ENCODE assay signal across 19 cellular contexts in genomic region chr6:99492137-99492536, GRCh38.
"Had no signal": no experiment of that assay in that cellular context is flagged by ENCODE, and none has a peak within 500 bp of the region (broad histone marks: within the 10 kb centered on the region; RNA-seq: fewer than 3 reads in every experiment).

No MANE protein-coding gene starts in this region.

- DNase-seq: activated CD4-positive, alpha-beta T cell treated with anti-CD3 and anti-CD28 coated beads for 1 hour; activated CD4-positive, alpha-beta T cell treated with anti-CD3 and anti-CD28 coated beads, Interleukin-2, amount 50 U/mL, for 1 hour; activated CD8-positive, alpha-beta T cell treated with anti-CD3 and anti-CD28 coated beads, Interleukin-2, amount 10 ng/mL, durations not matched to agents 7 days and 5 days; aorta; effector memory CD4-positive, alpha-beta T cell; foreskin melanocyte; hippocampal formation; kidney glomerular epithelial cell; left lung; naive B cell; nucleus accumbens; right cardiac atrium; stimulated activated CD4-positive, alpha-beta T cell treated with anti-CD3 and anti-CD28 coated beads, Interleukin-4, amount 100 ng/mL, for 4 hours; stimulated activated naive CD8-positive, alpha-beta T cell treated with anti-CD3 and anti-CD28 coated beads, Interleukin-15, Interleukin-2, amounts not matched to agents 100 U/mL and 50 U/mL, for 24 hours; upper lobe of right lung had no signal

- H3K4me3 ChIP-seq: left lung, lung, upper lobe of right lung had no signal

- H3K4me1 ChIP-seq: left lung, parathyroid adenoma, upper lobe of right lung had no signal

- ATAC-seq: activated CD8-positive, alpha-beta T cell treated with anti-CD3 and anti-CD28 coated beads, Interleukin-2, amount 10 ng/mL, durations not matched to agents 7 days and 5 days; activated naive CD4-positive, alpha-beta T cell treated with anti-CD3 and anti-CD28 coated beads, Interleukin-2, amount 50 U/mL, for 72 hours; activated T-helper 17 cell treated with anti-CD3 and anti-CD28 coated beads, Interleukin-2, amount 50 U/mL, for 72 hours; left lung; right cardiac atrium; stimulated activated naive CD8-positive, alpha-beta T cell treated with anti-CD3 and anti-CD28 coated beads, Interleukin-15, Interleukin-2, amounts not matched to agents 100 U/mL and 50 U/mL, for 24 hours; upper lobe of right lung had no signal

- H3K27ac ChIP-seq: left lung, parathyroid adenoma, upper lobe of right lung had no signal

- H3K27me3 ChIP-seq: left lung, upper lobe of right lung had no signal

- H3K9me3 ChIP-seq: left lung, upper lobe of right lung had no signal
